In genomic region chr12:8562310-8562709, GRCh38 we compare ENCODE assay signal across 22 cellular contexts. TPM values are rescaled to one million over a fixed set of nuclear protein-coding genes. Genes with fewer than 3 reads are reported as not detected.
DNase-seq lines count a peak whose midpoint lies in the region; ATAC-seq, FAIRE-seq and TF ChIP-seq lines count a peak whose summit lies in the region.
"Had no signal": no experiment of that assay in that cellular context is flagged by ENCODE, and none has a peak within 500 bp of the region (broad histone marks: within the 10 kb centered on the region; RNA-seq: fewer than 3 reads in every experiment).

No MANE protein-coding gene starts in this region.

- BruUV-seq in HepG2 (replicated peaks; lab: Mats Ljungman, UMichigan), result no TSS peak

- H3K9ac ChIP-seq in HepG2 (ENCODE audit: insufficient read depth, low read depth, low read length) (no peak overlapping the region), endodermal cell (ENCODE audit: extremely low read depth, low read length, poor library complexity, severe bottlenecking) (no peak overlapping the region)

- POLR2A ChIA-PET in HepG2 (lab: Yijun Ruan, JAX), result no interaction called here

- no peak overlapping the region for H3K27ac ChIP-seq in HepG2 (ENCODE audit: extremely low read length, insufficient read depth, low read length)
- H3K27ac ChIP-seq in right lobe of liver, result no peak overlapping the region
- H3K27ac ChIP-seq in endodermal cell (ENCODE audit: low read depth, low read length), result no peak overlapping the region
- no peak overlapping the region for H3K27ac ChIP-seq in WERI-Rb-1
- H3K27ac ChIP-seq: left ventricle myocardium inferior, pancreas, uterus had no signal

- TF ChIP-seq CTCF in HepG2 (CRISPR knock-in tag; IDR thresholded peaks at IDR 0.05) (0 out of 2 replicates have a peak, but pooled peaks have one; percentile 10), right lobe of liver (IDR thresholded peaks at IDR 0.05) (no peak), LNCAP (IDR thresholded peaks at IDR 0.05) (peak; percentile 46), endodermal cell (conservative IDR thresholded peaks at IDR 0.05) (peak; percentile 79), WERI-Rb-1 (IDR thresholded peaks at IDR 0.05; ENCODE audit: low read depth, low read length) (no peak)

- H3K36me3 Mint-ChIP-seq in endodermal cell (ENCODE audit: low read depth), result no peaks in the 10 kb centered on the region

- peaks cover 8% of the 10 kb centered on the region for H3K4me1 Mint-ChIP-seq in endodermal cell

- H2AFZ ChIP-seq in HepG2 (ENCODE audit: low read length), result no peak overlapping the region

- H4K20me1 ChIP-seq in HepG2 (ENCODE audit: insufficient read depth, low read length), result no peaks in the 10 kb centered on the region

- no peak overlapping the region for H3K4me2 ChIP-seq in HepG2 (ENCODE audit: low read depth, low read length)

- no peak overlapping the region for H3K4me3 Mint-ChIP-seq in endodermal cell

- H3K9me3 Mint-ChIP-seq in endodermal cell, result peaks cover 23% of the 10 kb centered on the region

- TF ChIP-seq RAD21 in HepG2 (CRISPR knock-in tag; IDR thresholded peaks at IDR 0.05), result no peak

- in situ Hi-C loops in HepG2 (cut with HindIII; ENCODE audit: extremely low pct_ligation_motif_present, low pct_unique_long_range_greater_than_20kb), result no loop called here

- no peaks in the 10 kb centered on the region for H3K9me3 ChIP-seq in HepG2 (ENCODE audit: low read length)
- no peaks in the 10 kb centered on the region for H3K9me3 ChIP-seq in right lobe of liver
- H3K9me3 ChIP-seq in endodermal cell (ENCODE audit: control insufficient read depth, low read length), result peaks cover 17% of the 10 kb centered on the region
- peaks cover 3% of the 10 kb centered on the region for H3K9me3 ChIP-seq in WERI-Rb-1 (ENCODE audit: severe bottlenecking)
- H3K9me3 ChIP-seq: MG63, pancreas, uterus had no signal

- no peak for ATAC-seq in HepG2
- ATAC-seq in right lobe of liver, result no peak
- no peak for ATAC-seq in GM18519 (IDR thresholded peaks at IDR 0.05; ENCODE audit: low FRiP score, unreplicated experiment)
- ATAC-seq: activated CD4-positive, CD25-positive, alpha-beta regulatory T cell treated with anti-CD3 and anti-CD28 coated beads, Interleukin-2, amount 50 U/mL, for 24 hours; pancreas had no signal

- TF ChIP-seq POLR2A in HepG2 (IDR thresholded peaks at IDR 0.05; ENCODE audit: insufficient read depth in 1 of 2, low read depth in 2 of 2, low read length in 2 of 2) (no peak), right lobe of liver (IDR thresholded peaks at IDR 0.05) (no peak)

- DNase-seq in HepG2 (ENCODE audit: low spot score) (no peak), right lobe of liver (no peak), endodermal cell (peak; percentile 65), GM19238 (ENCODE audit: insufficient read length, low spot score) (no peak), H7 (no peak), WERI-Rb-1 (no peak)
- DNase-seq: HCEC 1CT; left ventricle myocardium inferior; MG63; NCI-H187; pancreas; SIG-M5; stimulated activated CD4-positive, alpha-beta T cell treated with anti-CD3 and anti-CD28 coated beads, Interleukin-1b, Interleukin-23, amount 100 ng/mL, for 48 hours; uterus had no signal

- H3K27ac Mint-ChIP-seq in endodermal cell, result no peak overlapping the region

- CTCF ChIA-PET in HepG2 (lab: Yijun Ruan, JAX; ENCODE audit: low intra/inter-chr PET ratio, low total read pairs), result no interaction called here

- H3K27me3 ChIP-seq in HepG2 (ENCODE audit: control insufficient read depth in 1 of 2, insufficient read depth in 2 of 2, low read length in 2 of 2) (peaks cover 0 to 7% of the 10 kb centered on the region in 2 experiments; a peak in 1 of 5 replicates), right lobe of liver (no peaks in the 10 kb centered on the region), endodermal cell (ENCODE audit: control insufficient read depth, insufficient read depth, low read length, poor library complexity, severe bottlenecking) (no peaks in the 10 kb centered on the region), H7 (ENCODE audit: control insufficient read depth, insufficient read depth, low read length) (no peaks in the 10 kb centered on the region), WERI-Rb-1 (ENCODE audit: insufficient read depth, low read depth, severe bottlenecking) (no peaks in the 10 kb centered on the region)
- H3K27me3 ChIP-seq: MG63, uterus had no signal

- H3K36me3 ChIP-seq in HepG2 (replicated peaks in 1 of 2; ENCODE audit: control insufficient read depth in 1 of 2, insufficient read depth in 2 of 2, low read length in 2 of 2) (no peaks in the 10 kb centered on the region), right lobe of liver (no peaks in the 10 kb centered on the region), endodermal cell (ENCODE audit: control insufficient read depth, insufficient read depth, low read length) (no peaks in the 10 kb centered on the region), H7 (replicated peaks; ENCODE audit: control insufficient read depth, insufficient read depth, low read length) (no peaks in the 10 kb centered on the region), WERI-Rb-1 (no peaks in the 10 kb centered on the region)
- H3K36me3 ChIP-seq: left ventricle myocardium inferior, MG63, pancreas, uterus had no signal

- TF ChIP-seq EP300 in HepG2 (IDR thresholded peaks at IDR 0.05; ENCODE audit: low read depth in 2 of 2, low read length in 2 of 2) (no peak), HepG2 (CRISPR knock-in tag; IDR thresholded peaks at IDR 0.05; ENCODE audit: borderline replicate concordance) (no peak)

- FAIRE-seq in HepG2 (lab: Jason Lieb, UNC), result no peak
- FAIRE-seq: astrocyte, endometrium, frontal cortex, pancreas had no signal

- H3K4me3 ChIP-seq in HepG2 (replicated peaks in 1 of 3; ENCODE audit: insufficient read depth in 1 of 3, low read depth in 2 of 3, low read length in 3 of 3) (no peak overlapping the region), right lobe of liver (no peak overlapping the region), endodermal cell (ENCODE audit: low read length) (no peak overlapping the region), H7 (ENCODE audit: insufficient read depth, low read depth, low read length) (no peak overlapping the region), WERI-Rb-1 (ENCODE audit: low read depth, low read length) (no peak overlapping the region)
- H3K4me3 ChIP-seq: left ventricle myocardium inferior, MG63, pancreas, uterus had no signal

- H3K4me1 ChIP-seq in HepG2 (ENCODE audit: insufficient read depth, low read length) (no peaks in the 10 kb centered on the region), right lobe of liver (no peaks in the 10 kb centered on the region), endodermal cell (ENCODE audit: control insufficient read depth, insufficient read depth, low read length) (no peaks in the 10 kb centered on the region)
- H3K4me1 ChIP-seq: left ventricle myocardium inferior, pancreas, uterus had no signal

- 43% methylated on average over 6 of the region's 6 CpGs for WGBS in HepG2 (ENCODE audit: low lambda C conversion rate)
- 73% methylated on average over 3 of the region's 6 CpGs for WGBS in right lobe of liver (ENCODE audit: insufficient coverage, low coverage, low lambda C conversion rate, missing lambda C conversion rate)
- WGBS in endodermal cell (ENCODE audit: insufficient coverage in 1 of 2, insufficient read length in 1 of 2), 2 experiments, result 83 to 95% methylated on average over 1 to 5 of the region's 6 CpGs

- intact Hi-C loops in HepG2 (cut with micrococcal nuclease; ENCODE audit: unreplicated experiment) (no loop called here), right lobe of liver (cut with DNase I) (no loop called here)

- H3K27me3 Mint-ChIP-seq in endodermal cell (ENCODE audit: insufficient read depth), result peaks cover 12% of the 10 kb centered on the region

- no peaks in the 10 kb centered on the region for H3K79me2 ChIP-seq in HepG2 (ENCODE audit: insufficient read depth, low read length)

RNA-seq across cellular contexts. Expression of gene CLEC4E, which starts 21.6 kb away (rescaled TPM):
- total RNA-seq in HepG2 (2016; rRNA removed; fragmentation: Illumina TruSeq; extraction: Trizol) (not detected in 2 replicates), right lobe of liver (1 to 10 TPM in 3 of 6 experiments, under 1 TPM in 3; 0.42 to 3.1 (median 0.99) TPM), endodermal cell (not detected)
- not detected in 2 replicates for total RNA-seq in HepG2 (2016; cell fraction: cytosol; rRNA removed; fragmentation: Illumina TruSeq; extraction: Trizol; ENCODE audit: low read depth)
- total RNA-seq in HepG2 (2016; cell fraction: insoluble cytoplasmic fraction; rRNA removed; fragmentation: Illumina TruSeq; extraction: Trizol), result not detected in 2 replicates
- total RNA-seq in HepG2 (2016; cell fraction: membrane; rRNA removed; fragmentation: Illumina TruSeq; extraction: Trizol), result not detected in 2 replicates
- total RNA-seq in HepG2 (2016; cell fraction: nucleus; rRNA removed; fragmentation: Illumina TruSeq; extraction: Trizol), result not detected in 2 replicates
- not detected in 2 replicates for polyA plus RNA-seq in HepG2 (2011; rRNA removed)
- not detected in 2 replicates for polyA plus RNA-seq in HepG2 (2011; cell fraction: cytosol; rRNA removed)
- polyA plus RNA-seq in HepG2 (2011; cell fraction: nucleus; rRNA removed), result not detected in 2 replicates
- not detected in 2 replicates for polyA plus RNA-seq in HepG2 (2012)
- not detected in 2 replicates for polyA plus RNA-seq in HepG2 (2016; cell fraction: cytosol; fragmentation: Illumina TruSeq; extraction: Trizol; ENCODE audit: low read depth)
- polyA plus RNA-seq in HepG2 (2016; cell fraction: insoluble cytoplasmic fraction; fragmentation: Illumina TruSeq; extraction: Trizol; ENCODE audit: low read depth), result not detected in 2 replicates
- polyA plus RNA-seq in HepG2 (2016; cell fraction: membrane; fragmentation: Illumina TruSeq; extraction: Trizol; ENCODE audit: low read depth), result not detected in 2 replicates
- not detected in 2 replicates for polyA plus RNA-seq in HepG2 (2016; cell fraction: nucleus; fragmentation: Illumina TruSeq; extraction: Trizol; ENCODE audit: insufficient read depth, low read depth)
- not detected in 2 replicates for polyA minus RNA-seq in HepG2 (2011; rRNA and poly(A)+ RNA removed; ENCODE audit: low replicate concordance)
- not detected in 2 replicates for polyA minus RNA-seq in HepG2 (2011; cell fraction: cytosol; rRNA and poly(A)+ RNA removed)
- not detected in 2 replicates for polyA minus RNA-seq in HepG2 (2011; cell fraction: nucleus; rRNA and poly(A)+ RNA removed)
- not detected for polyA plus RNA-seq in endodermal cell (2013, experiment 1 of 2)
- polyA plus RNA-seq in endodermal cell (2013, experiment 2 of 2), result not detected
- total RNA-seq in H7 (2014; rRNA removed; shearing (Covaris generic)), result 0.07 TPM in 1 of 2 replicates, not detected in the other
- total RNA-seq: astrocyte; frontal cortex; NCI-H460; T-helper 2 cell treated with Interferon-gamma antibody and Interleukin-4, amounts not matched to agents 100 ng/mL and 5 ng/mL, for 36 hours had no signal

RNA-seq across cellular contexts. Expression of gene CLEC4D, which starts 49.0 kb away (rescaled TPM):
- not detected in 2 replicates for total RNA-seq in HepG2 (2016; rRNA removed; fragmentation: Illumina TruSeq; extraction: Trizol)
- total RNA-seq in HepG2 (2016; cell fraction: cytosol; rRNA removed; fragmentation: Illumina TruSeq; extraction: Trizol; ENCODE audit: low read depth), result not detected in 2 replicates
- total RNA-seq in HepG2 (2016; cell fraction: insoluble cytoplasmic fraction; rRNA removed; fragmentation: Illumina TruSeq; extraction: Trizol), result not detected in 2 replicates
- not detected in 2 replicates for total RNA-seq in HepG2 (2016; cell fraction: membrane; rRNA removed; fragmentation: Illumina TruSeq; extraction: Trizol)
- not detected in 2 replicates for total RNA-seq in HepG2 (2016; cell fraction: nucleus; rRNA removed; fragmentation: Illumina TruSeq; extraction: Trizol)
- not detected in 2 replicates for polyA plus RNA-seq in HepG2 (2011; rRNA removed)
- polyA plus RNA-seq in HepG2 (2011; cell fraction: cytosol; rRNA removed), result not detected in 2 replicates
- not detected in 2 replicates for polyA plus RNA-seq in HepG2 (2011; cell fraction: nucleus; rRNA removed)
- not detected in 2 replicates for polyA plus RNA-seq in HepG2 (2012)
- polyA plus RNA-seq in HepG2 (2016; cell fraction: cytosol; fragmentation: Illumina TruSeq; extraction: Trizol; ENCODE audit: low read depth), result not detected in 2 replicates
- not detected in 2 replicates for polyA plus RNA-seq in HepG2 (2016; cell fraction: insoluble cytoplasmic fraction; fragmentation: Illumina TruSeq; extraction: Trizol; ENCODE audit: low read depth)
- polyA plus RNA-seq in HepG2 (2016; cell fraction: membrane; fragmentation: Illumina TruSeq; extraction: Trizol; ENCODE audit: low read depth), result not detected in 2 replicates
- polyA plus RNA-seq in HepG2 (2016; cell fraction: nucleus; fragmentation: Illumina TruSeq; extraction: Trizol; ENCODE audit: insufficient read depth, low read depth), result not detected in 2 replicates
- polyA minus RNA-seq in HepG2 (2011; rRNA and poly(A)+ RNA removed; ENCODE audit: low replicate concordance), result not detected in 2 replicates
- polyA minus RNA-seq in HepG2 (2011; cell fraction: cytosol; rRNA and poly(A)+ RNA removed), result not detected in 2 replicates
- not detected in 2 replicates for polyA minus RNA-seq in HepG2 (2011; cell fraction: nucleus; rRNA and poly(A)+ RNA removed)
- under 1 TPM in 3 of 6 experiments, not detected in 3; 0.09 to 0.43 (median 0.16) TPM for total RNA-seq in right lobe of liver
- total RNA-seq in endodermal cell, result under 1 TPM in 1 of 2 donors, not detected in 1; 0.66 TPM
- not detected for polyA plus RNA-seq in endodermal cell (2013, experiment 1 of 2)
- not detected for polyA plus RNA-seq in endodermal cell (2013, experiment 2 of 2)
- total RNA-seq in H7 (2014; rRNA removed; shearing (Covaris generic)), result 0.07 TPM in 1 of 2 replicates, not detected in the other
- total RNA-seq: astrocyte; left ventricle myocardium inferior; NCI-H460; T-helper 2 cell treated with Interferon-gamma antibody and Interleukin-4, amounts not matched to agents 100 ng/mL and 5 ng/mL, for 36 hours had no signal
- polyA plus RNA-seq: pancreas had no signal

RNA-seq across cellular contexts. Expression of gene AICDA, which starts 50.3 kb away (rescaled TPM):
- not detected in 2 replicates for total RNA-seq in HepG2 (2016; rRNA removed; fragmentation: Illumina TruSeq; extraction: Trizol)
- total RNA-seq in HepG2 (2016; cell fraction: cytosol; rRNA removed; fragmentation: Illumina TruSeq; extraction: Trizol; ENCODE audit: low read depth), result not detected in 2 replicates
- not detected in 2 replicates for total RNA-seq in HepG2 (2016; cell fraction: insoluble cytoplasmic fraction; rRNA removed; fragmentation: Illumina TruSeq; extraction: Trizol)
- total RNA-seq in HepG2 (2016; cell fraction: membrane; rRNA removed; fragmentation: Illumina TruSeq; extraction: Trizol), result not detected in 2 replicates
- total RNA-seq in HepG2 (2016; cell fraction: nucleus; rRNA removed; fragmentation: Illumina TruSeq; extraction: Trizol), result not detected in 2 replicates
- polyA plus RNA-seq in HepG2 (2011; rRNA removed), result not detected in 2 replicates
- polyA plus RNA-seq in HepG2 (2011; cell fraction: cytosol; rRNA removed), result not detected in 2 replicates
- not detected in 2 replicates for polyA plus RNA-seq in HepG2 (2011; cell fraction: nucleus; rRNA removed)
- not detected in 2 replicates for polyA plus RNA-seq in HepG2 (2012)
- polyA plus RNA-seq in HepG2 (2016; cell fraction: cytosol; fragmentation: Illumina TruSeq; extraction: Trizol; ENCODE audit: low read depth), result not detected in 2 replicates
- polyA plus RNA-seq in HepG2 (2016; cell fraction: insoluble cytoplasmic fraction; fragmentation: Illumina TruSeq; extraction: Trizol; ENCODE audit: low read depth), result not detected in 2 replicates
- polyA plus RNA-seq in HepG2 (2016; cell fraction: membrane; fragmentation: Illumina TruSeq; extraction: Trizol; ENCODE audit: low read depth), result not detected in 2 replicates
- not detected in 2 replicates for polyA plus RNA-seq in HepG2 (2016; cell fraction: nucleus; fragmentation: Illumina TruSeq; extraction: Trizol; ENCODE audit: insufficient read depth, low read depth)
- polyA minus RNA-seq in HepG2 (2011; rRNA and poly(A)+ RNA removed; ENCODE audit: low replicate concordance), result 0.30 TPM in 1 of 2 replicates, not detected in the other
- polyA minus RNA-seq in HepG2 (2011; cell fraction: cytosol; rRNA and poly(A)+ RNA removed), result not detected in 2 replicates
- polyA minus RNA-seq in HepG2 (2011; cell fraction: nucleus; rRNA and poly(A)+ RNA removed), result not detected in 2 replicates
- total RNA-seq in right lobe of liver, result not detected
- not detected for total RNA-seq in endodermal cell
- polyA plus RNA-seq in endodermal cell (2013, experiment 1 of 2), result not detected
- not detected for polyA plus RNA-seq in endodermal cell (2013, experiment 2 of 2)
- not detected in 2 replicates for total RNA-seq in H7 (2014; rRNA removed; shearing (Covaris generic))
- total RNA-seq: astrocyte; frontal cortex; left ventricle myocardium inferior; NCI-H460; pancreas; T-helper 2 cell treated with Interferon-gamma antibody and Interleukin-4, amounts not matched to agents 100 ng/mL and 5 ng/mL, for 36 hours had no signal
- polyA plus RNA-seq: pancreas had no signal

Comparison
In these comparisons a context has a peak if more than half of its experiments do, and no peak if none do; other contexts are left out.
1. CTCF ChIP-seq: peak in HepG2 (single experiment), LNCAP (single experiment) and endodermal cell (single experiment); none in right lobe of liver (0 of 4) and WERI-Rb-1 (single experiment).